In genomic region chr6:91094806-91095475, GRCh38 we compare ENCODE assay signal across 18 cellular contexts.
"Had no signal": no experiment of that assay in that cellular context is flagged by ENCODE, and none has a peak within 500 bp of the region (broad histone marks: within the 10 kb centered on the region; RNA-seq: fewer than 3 reads in every experiment).

No MANE protein-coding gene starts in this region.

- FAIRE-seq: keratinocyte had no signal

- H3K9me3 ChIP-seq: esophagus muscularis mucosa, gastroesophageal sphincter, neutrophil, psoas muscle, spleen, tibial artery, upper lobe of left lung, uterus had no signal

- H3K4me1 ChIP-seq: psoas muscle, spleen, tibial artery, upper lobe of left lung, uterus had no signal

- H3K4me3 ChIP-seq: esophagus muscularis mucosa, gastroesophageal sphincter, psoas muscle, spleen, tibial artery, upper lobe of left lung, uterus had no signal

- ATAC-seq: effector memory CD8-positive, alpha-beta T cell; gastroesophageal sphincter; naive thymus-derived CD4-positive, alpha-beta T cell; psoas muscle; sciatic nerve; stimulated activated memory B cell treated with anti-CD40 and anti-IgM and Interleukin-4, amounts not matched to agents 10 μg/mL and 1 μg/mL and 100 μg/mL, for 72 hours had no signal

- H3K27ac ChIP-seq: epithelial cell of prostate, esophagus muscularis mucosa, gastroesophageal sphincter, neutrophil, psoas muscle, spleen, tibial artery, upper lobe of left lung, uterus had no signal

- H3K36me3 ChIP-seq: esophagus muscularis mucosa, gastroesophageal sphincter, neutrophil, spleen, tibial artery, upper lobe of left lung, uterus had no signal

- DNase-seq: effector memory CD8-positive, alpha-beta T cell; glutamatergic neuron; naive thymus-derived CD4-positive, alpha-beta T cell; psoas muscle; spleen; stimulated activated CD4-positive, alpha-beta T cell treated with anti-CD3 and anti-CD28 coated beads, Interleukin-15, amount 100 ng/mL, for 24 hours; stimulated activated CD4-positive, alpha-beta T cell treated with anti-CD3 and anti-CD28 coated beads, Interleukin-1b, Interleukin-23, amount 100 ng/mL, for 48 hours; stimulated activated CD4-positive, alpha-beta T cell treated with anti-CD3 and anti-CD28 coated beads, Interleukin-4, amount 100 ng/mL, for 24 hours; tibial artery; upper lobe of left lung; uterus had no signal
